ENCODE assay signal across 24 cellular contexts in the genomic region with DNA sequence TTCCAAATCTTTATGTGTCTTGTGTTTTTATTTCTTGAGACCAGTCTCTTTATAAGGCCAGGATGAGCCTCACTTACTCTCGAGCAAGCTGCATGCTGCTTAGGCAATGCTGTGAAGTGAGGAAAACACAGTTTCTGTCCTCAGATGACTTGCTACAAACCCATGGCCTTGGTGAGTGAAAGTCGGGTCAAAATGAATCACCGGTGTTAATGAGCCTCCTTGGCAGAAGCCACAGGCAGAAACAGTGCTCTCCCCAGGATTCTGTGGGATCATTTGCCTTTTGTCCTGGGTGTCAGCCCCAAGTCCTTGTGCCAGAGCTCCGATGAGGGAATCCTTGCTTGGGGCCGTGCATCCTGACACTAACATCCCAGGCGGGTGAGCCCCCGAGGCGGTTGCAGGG.
DNase-seq lines count a peak whose midpoint lies in the region; ATAC-seq and TF ChIP-seq lines count a peak whose summit lies in the region.
"Had no signal": no experiment of that assay in that cellular context is flagged by ENCODE, and none has a peak within 500 bp of the region (broad histone marks: within the 10 kb centered on the region; RNA-seq: fewer than 3 reads in every experiment).

No MANE protein-coding gene starts in this region.

- no peaks in the 10 kb centered on the region for H3K27me3 Mint-ChIP-seq in WTC11 (ENCODE audit: low read depth)

- 0 out of 2 replicates have a peak overlapping the region, but pooled peaks have one; percentile 28 for H3K27ac Mint-ChIP-seq in WTC11
- H3K27ac Mint-ChIP-seq: activated CD8-positive, alpha-beta T cell treated with anti-CD3 and anti-CD28 coated beads, Interleukin-2, amount 10 ng/mL, durations not matched to agents 7 days and 5 days; activated T-helper 17 cell treated with anti-CD3 and anti-CD28 coated beads, Interleukin-2, amount 50 U/mL, for 72 hours had no signal

- intact Hi-C loops in posterior vena cava (cut with DNase I) (no loop called here), heart left ventricle (cut with DNase I) (no loop called here)

- ATAC-seq in WTC11: no peak
- no peak for ATAC-seq in GM21367 (IDR thresholded peaks at IDR 0.05; ENCODE audit: unreplicated experiment)
- ATAC-seq in heart left ventricle: no peak
- ATAC-seq: activated CD8-positive, alpha-beta T cell treated with anti-CD3 and anti-CD28 coated beads, Interleukin-2, amount 10 ng/mL, durations not matched to agents 7 days and 5 days; activated T-helper 17 cell treated with anti-CD3 and anti-CD28 coated beads, Interleukin-2, amount 50 U/mL, for 72 hours had no signal

- peaks cover 23% of the 10 kb centered on the region for H3K4me1 Mint-ChIP-seq in WTC11
- H3K4me1 Mint-ChIP-seq: activated T-helper 17 cell treated with anti-CD3 and anti-CD28 coated beads, Interleukin-2, amount 50 U/mL, for 72 hours had no signal

- H3K4me3 Mint-ChIP-seq in WTC11: no peak overlapping the region
- H3K4me3 Mint-ChIP-seq: activated CD8-positive, alpha-beta T cell treated with anti-CD3 and anti-CD28 coated beads, Interleukin-2, amount 10 ng/mL, durations not matched to agents 7 days and 5 days; activated T-helper 17 cell treated with anti-CD3 and anti-CD28 coated beads, Interleukin-2, amount 50 U/mL, for 72 hours had no signal

- no peaks in the 10 kb centered on the region for H3K4me1 ChIP-seq in heart left ventricle
- H3K4me1 ChIP-seq: BLaER1, thyroid gland had no signal

- no peaks in the 10 kb centered on the region for H3K36me3 ChIP-seq in heart left ventricle
- H3K36me3 ChIP-seq: BLaER1, thyroid gland had no signal

- H3K27me3 ChIP-seq in heart left ventricle: no peaks in the 10 kb centered on the region
- H3K27me3 ChIP-seq: BLaER1, hepatocyte, thyroid gland had no signal

- no peak for TF ChIP-seq POLR2A in heart left ventricle (IDR thresholded peaks at IDR 0.05)

- no peak overlapping the region for H3K4me3 ChIP-seq in fibroblast of villous mesenchyme (ENCODE audit: low read depth, low read length)
- H3K4me3 ChIP-seq in skeletal muscle cell (ENCODE audit: low read depth, low read length): no peak overlapping the region
- H3K4me3 ChIP-seq in heart left ventricle: no peak overlapping the region
- H3K4me3 ChIP-seq: BLaER1, hepatocyte, thyroid gland had no signal

- peaks cover 13% of the 10 kb centered on the region for H3K9me3 Mint-ChIP-seq in WTC11
- H3K9me3 Mint-ChIP-seq: activated T-helper 17 cell treated with anti-CD3 and anti-CD28 coated beads, Interleukin-2, amount 50 U/mL, for 72 hours had no signal

- no peak overlapping the region for H3K27ac ChIP-seq in heart left ventricle
- H3K27ac ChIP-seq: BLaER1, epithelial cell of prostate, hepatocyte, RWPE1, thyroid gland, VCaP had no signal

- CTCF ChIA-PET in WTC11 (lab: Charles Lee): no interaction called here

- H3K36me3 Mint-ChIP-seq in WTC11: peaks cover 7% of the 10 kb centered on the region

- WGBS in heart left ventricle, 4 donors: 78 to 92% (median 91%) methylated on average over 8 of the region's 8 CpGs

- peaks cover 0 to 4% (median 0%) of the 10 kb centered on the region in 12 donors for H3K9me3 ChIP-seq in heart left ventricle
- H3K9me3 ChIP-seq: BLaER1, thyroid gland had no signal

- TF ChIP-seq CTCF in WTC11 (IDR thresholded peaks at IDR 0.05): no peak
- no peak for TF ChIP-seq CTCF in fibroblast of villous mesenchyme (IDR thresholded peaks at IDR 0.05; ENCODE audit: insufficient read depth, low read depth, low read length)
- no peak for TF ChIP-seq CTCF in heart left ventricle (IDR thresholded peaks at IDR 0.05)

- POLR2A ChIA-PET in WTC11 (lab: Charles Lee): no interaction called here

- DNase-seq in GM04503 (ENCODE audit: low read depth) (peak; percentile 36), WTC11 (ENCODE audit: low spot score) (no peak), fibroblast of villous mesenchyme (ENCODE audit: low read depth) (peak; percentile 65), skeletal muscle cell (ENCODE audit: low read depth) (peak; percentile 23), posterior vena cava (ENCODE audit: low spot score) (no peak), NCI-H82 treated with DMSO at 0.1 percent for 48 hours (lab: John Stamatoyannopoulos, UW; ENCODE audit: unreplicated experiment) (no peak), heart left ventricle (no peak)
- DNase-seq: activated CD8-positive, alpha-beta T cell treated with anti-CD3 and anti-CD28 coated beads, Interleukin-2, amount 10 ng/mL, durations not matched to agents 7 days and 5 days; amygdala; cortex of kidney; KG1; NCI-H1105 treated with DMSO at 0.1 percent for 48 hours; NCI-H2171; NCI-H82; occipital lobe; stimulated activated CD4-positive, alpha-beta T cell treated with anti-CD3 and anti-CD28 coated beads, Interleukin-4, amount 100 ng/mL, for 24 hours; thyroid gland had no signal

TF ChIP-seq in WTC11, 78 proteins besides CTCF, POLR2A, EP300 and RAD21:
- TF ChIP-seq ZNF416 (CRISPR knock-in tag; IDR thresholded peaks at IDR 0.05): no peak
- no peak for TF ChIP-seq ETV6 (CRISPR knock-in tag; IDR thresholded peaks at IDR 0.05)
TF ChIP-seq in WTC11: peak in this region for 0.

Comparison
In these comparisons a context has a peak if more than half of its experiments do, and no peak if none do; other contexts are left out.
1. DNase-seq: peak in GM04503 (single experiment), fibroblast of villous mesenchyme (single experiment) and skeletal muscle cell (single experiment); none in WTC11 (single experiment), posterior vena cava (single experiment), NCI-H82 treated with DMSO at 0.1 percent for 48 hours (single experiment) and heart left ventricle (0 of 5).